Comparison of ENCODE assay signal across 29 cellular contexts in genomic region chr2:58607479-58607878, GRCh38.
"Had no signal": no experiment of that assay in that cellular context is flagged by ENCODE, and none has a peak within 500 bp of the region (broad histone marks: within the 10 kb centered on the region; RNA-seq: fewer than 3 reads in every experiment).

No MANE protein-coding gene starts in this region.

- H3K4me3 ChIP-seq: ovary, psoas muscle, skin epidermis, smooth muscle cell, spleen, suprapubic skin, testis, tibial artery, transverse colon, upper lobe of right lung, uterus had no signal

- H3K79me2 ChIP-seq: parathyroid adenoma had no signal

- H3K9ac ChIP-seq: parathyroid adenoma had no signal

- H3K4me2 ChIP-seq: smooth muscle cell had no signal

- H3K4me1 ChIP-seq: parathyroid adenoma, psoas muscle, spleen, suprapubic skin, testis, tibial artery, transverse colon, upper lobe of right lung, uterus had no signal

- H3K27me3 ChIP-seq: neutrophil, ovary, spleen, suprapubic skin, testis, tibial artery, transverse colon, upper lobe of right lung, uterus had no signal

- H3K36me3 ChIP-seq: neutrophil, ovary, spleen, suprapubic skin, tibial artery, transverse colon, upper lobe of right lung, uterus had no signal

- H2AFZ ChIP-seq: parathyroid adenoma had no signal

- DNase-seq: naive thymus-derived CD8-positive, alpha-beta T cell; nephron progenitor cell; nucleus accumbens; ovary; posterior cingulate gyrus; psoas muscle; right cardiac atrium; spleen; stimulated activated CD4-positive, alpha-beta T cell treated with anti-CD3 and anti-CD28 coated beads, Interleukin-12 subunit alpha, Interleukin-12 subunit beta, amount 100 ng/mL, for 4 hours; stimulated activated CD4-positive, alpha-beta T cell treated with anti-CD3 and anti-CD28 coated beads, Interleukin-1b, Interleukin-23, amount 100 ng/mL, for 48 hours; stimulated activated CD4-positive, alpha-beta T cell treated with anti-CD3 and anti-CD28 coated beads, Interleukin-4, amount 100 ng/mL, for 1 hour; stimulated activated CD4-positive, alpha-beta T cell treated with anti-CD3 and anti-CD28 coated beads, Interleukin-4, amount 100 ng/mL, for 4 hours; stimulated activated CD8-positive, alpha-beta memory T cell treated with anti-CD3 and anti-CD28 coated beads, Interleukin-4, amount 100 ng/mL, for 48 hours; stimulated activated naive CD4-positive, alpha-beta T cell; stimulated activated naive CD8-positive, alpha-beta T cell treated with anti-CD3 and anti-CD28 coated beads, Interleukin-15, amount 100 ng/mL, for 72 hours; stimulated activated naive CD8-positive, alpha-beta T cell treated with anti-CD3 and anti-CD28 coated beads, Interleukin-15, Interleukin-2, amounts not matched to agents 100 U/mL and 50 U/mL, for 24 hours; substantia nigra; testis; tibial artery; transverse colon; upper lobe of right lung; uterus had no signal

- H3K27ac ChIP-seq: neutrophil, ovary, parathyroid adenoma, psoas muscle, skin epidermis, spleen, suprapubic skin, testis, tibial artery, transverse colon, upper lobe of right lung, uterus had no signal

- ATAC-seq: naive thymus-derived CD8-positive, alpha-beta T cell; natural killer cell treated with Interleukin-12 subunit alpha and Interleukin-12 subunit beta and Interleukin-15 and Interleukin-18, amount 100 ng/mL, for 72 hours; psoas muscle; right cardiac atrium; sciatic nerve; stimulated activated naive CD8-positive, alpha-beta T cell treated with anti-CD3 and anti-CD28 coated beads, Interleukin-15, amount 100 ng/mL, for 72 hours; stimulated activated naive CD8-positive, alpha-beta T cell treated with anti-CD3 and anti-CD28 coated beads, Interleukin-15, Interleukin-2, amounts not matched to agents 100 U/mL and 50 U/mL, for 24 hours had no signal

- H3K9me3 ChIP-seq: neutrophil, ovary, psoas muscle, spleen, suprapubic skin, testis, tibial artery, transverse colon, upper lobe of right lung, uterus had no signal
